ENCODE assay signal across 8 cellular contexts in the genomic region with DNA sequence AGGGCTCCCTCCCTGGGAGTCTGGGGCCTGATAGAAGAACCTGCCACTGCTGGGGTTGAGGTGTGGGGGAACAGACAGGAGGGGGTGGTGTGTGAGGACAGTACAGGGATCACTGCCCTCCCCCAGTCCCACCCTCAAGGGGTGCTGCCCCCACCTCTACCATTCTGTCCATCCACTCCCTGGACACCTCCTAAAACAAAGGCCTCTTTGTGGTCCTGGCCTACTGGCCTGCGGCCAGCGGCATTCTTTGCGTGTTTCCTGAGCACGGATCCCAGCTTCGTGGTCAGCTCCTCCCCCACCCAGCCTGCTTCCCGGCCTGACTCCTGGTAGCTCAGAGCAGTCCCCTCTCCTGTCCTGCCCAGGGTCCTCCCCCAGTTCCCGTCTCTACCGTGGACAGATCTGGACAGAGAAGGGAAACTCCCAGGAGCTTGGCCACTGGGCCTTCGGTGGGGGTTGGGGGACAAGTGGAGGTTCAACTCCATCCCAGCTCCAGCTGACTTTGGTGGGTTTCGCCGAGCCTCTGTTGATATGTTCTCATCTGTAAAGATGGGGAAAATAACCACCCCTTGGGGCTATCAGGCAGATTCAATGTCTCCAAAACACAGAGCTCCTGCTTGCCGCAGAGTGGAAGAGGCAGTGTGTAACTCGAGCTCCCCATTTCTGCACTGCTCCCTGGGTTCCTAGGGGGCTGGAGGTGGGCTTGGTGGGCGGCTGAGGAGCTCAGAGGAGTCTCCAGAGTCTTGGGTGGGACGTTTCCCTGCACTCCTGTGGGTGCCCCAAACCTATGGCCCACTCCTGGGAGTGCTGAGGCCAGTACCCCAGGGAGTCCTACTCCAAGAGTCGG. TPM values are rescaled to one million over a fixed set of nuclear protein-coding genes. Genes with fewer than 3 reads are reported as not detected.
DNase-seq lines count a peak whose midpoint lies in the region; ATAC-seq, FAIRE-seq and TF ChIP-seq lines count a peak whose summit lies in the region.

No MANE protein-coding gene starts in this region.

- TSS peak; percentile 84 for BruUV-seq in PC-3 (replicated peaks; lab: Mats Ljungman, UMichigan)

- H3K27ac ChIP-seq in PC-3 (ENCODE audit: low read length) (peak overlapping the region; percentile 99), esophagus (ENCODE audit: low read depth in 2 of 2, low read length in 1 of 2) (peak overlapping the region; percentile 92 to 93), muscle layer of duodenum (ENCODE audit: low read length) (peak overlapping the region; percentile 94)

- H2AFZ ChIP-seq in PC-3 (ENCODE audit: low read length) = no peak overlapping the region

- H3K4me1 Mint-ChIP-seq in activated CD4-positive, alpha-beta T cell treated with anti-CD3 and anti-CD28 coated beads, Interleukin-2, amount 10 ng/mL, durations not matched to agents 24 days and 14 days = peaks cover 6% of the 10 kb centered on the region

- no peaks in the 10 kb centered on the region for H4K20me1 ChIP-seq in PC-3 (ENCODE audit: low read length)

- H3K9me3 ChIP-seq in PC-3 (ENCODE audit: low read length) (no peaks in the 10 kb centered on the region), esophagus (ENCODE audit: control insufficient read depth in 2 of 2, insufficient read depth in 1 of 2, low read depth in 1 of 2, low read length in 1 of 2) (no peaks in the 10 kb centered on the region), muscle layer of duodenum (ENCODE audit: control insufficient read depth in 1 of 2, low read length in 2 of 2) (no peaks in the 10 kb centered on the region)

- POLR2A ChIA-PET in PC-3 (lab: Charles Lee; ENCODE audit: unreplicated experiment) = interaction anchor here (0.5 to 1.3 kb wide), 5 partner anchors 22 to 1912 kb away, joined by 3 to 24 read pairs (median 6); no protein-coding TSS in a partner anchor

- H3K27ac Mint-ChIP-seq in activated CD4-positive, alpha-beta T cell treated with anti-CD3 and anti-CD28 coated beads, Interleukin-2, amount 10 ng/mL, durations not matched to agents 24 days and 14 days = no peak overlapping the region

- peak overlapping the region; percentile 59 for H3K4me2 ChIP-seq in PC-3 (ENCODE audit: low read length)

- H3K9me3 Mint-ChIP-seq in activated CD4-positive, alpha-beta T cell treated with anti-CD3 and anti-CD28 coated beads, Interleukin-2, amount 10 ng/mL, durations not matched to agents 24 days and 14 days = no peaks in the 10 kb centered on the region

- peak overlapping the region; percentile 4; the same call in 1 of the 2 replicates for H3K4me3 ChIP-seq in PC-3 (ENCODE audit: low read length)
- no peak overlapping the region for H3K4me3 ChIP-seq in esophagus (ENCODE audit: low read depth in 1 of 2, low read length in 2 of 2)
- H3K4me3 ChIP-seq in muscle layer of duodenum (ENCODE audit: low read depth in 1 of 2, low read length in 2 of 2) = peak overlapping the region in 1 of 2 donors; percentile 42

- no peaks in the 10 kb centered on the region for H3K9me2 ChIP-seq in PC-3 (replicated peaks; ENCODE audit: low read length)

- ATAC-seq in PC-3 (peak; percentile 57), GM18870 (IDR thresholded peaks at IDR 0.05; ENCODE audit: unreplicated experiment) (no peak)

- no peaks in the 10 kb centered on the region for H3K36me3 Mint-ChIP-seq in activated CD4-positive, alpha-beta T cell treated with anti-CD3 and anti-CD28 coated beads, Interleukin-2, amount 10 ng/mL, durations not matched to agents 24 days and 14 days (ENCODE audit: low read depth)

- H3K27me3 ChIP-seq in PC-3 (ENCODE audit: low read length) (no peaks in the 10 kb centered on the region), esophagus (ENCODE audit: control insufficient read depth in 1 of 2, insufficient read depth in 2 of 2, low read length in 2 of 2) (no peaks in the 10 kb centered on the region), muscle layer of duodenum (ENCODE audit: low read depth, low read length) (no peaks in the 10 kb centered on the region)

- intact Hi-C loops in PC-3 (cut with micrococcal nuclease) = loop anchor here (1.0 kb wide), 1 partner anchor 10 kb away; no protein-coding TSS in a partner anchor
- intact Hi-C loops in activated CD4-positive, alpha-beta T cell treated with anti-CD3 and anti-CD28 coated beads, Interleukin-2, amount 10 ng/mL, durations not matched to agents 24 days and 14 days (cut with micrococcal nuclease) = no loop called here

- peaks cover 16% of the 10 kb centered on the region for H3K27me3 Mint-ChIP-seq in activated CD4-positive, alpha-beta T cell treated with anti-CD3 and anti-CD28 coated beads, Interleukin-2, amount 10 ng/mL, durations not matched to agents 24 days and 14 days

- H3K79me2 ChIP-seq in PC-3 (ENCODE audit: low read length) = peaks cover 69% of the 10 kb centered on the region

- no peak for TF ChIP-seq CTCF in PC-3 (conservative IDR thresholded peaks at IDR 0.05; ENCODE audit: low read depth, low read length)

- H3F3A ChIP-seq in PC-3 (ENCODE audit: low read length, unreplicated experiment) = no peaks in the 10 kb centered on the region

- 29 to 36% methylated on average over 16 of the region's 16 CpGs for WGBS in esophagus, 2 donors

- H3K4me1 ChIP-seq in PC-3 (ENCODE audit: insufficient read depth, low read length) (peaks cover 79% of the 10 kb centered on the region), esophagus (ENCODE audit: control insufficient read depth in 2 of 2, insufficient read depth in 2 of 2, low read length in 1 of 2) (peaks cover 11 to 53% of the 10 kb centered on the region in 2 donors), muscle layer of duodenum (ENCODE audit: control insufficient read depth in 1 of 2, insufficient read depth in 2 of 2, low read length in 2 of 2) (peaks cover 59 to 87% of the 10 kb centered on the region in 2 donors)

- CTCF ChIA-PET in PC-3 (lab: Charles Lee) = interaction anchor here (0.5 to 2.6 kb wide), 7 partner anchors 17 to 277 kb away, joined by 4 to 13 read pairs (median 7); no protein-coding TSS in a partner anchor

- no peak overlapping the region for H3K4me3 Mint-ChIP-seq in activated CD4-positive, alpha-beta T cell treated with anti-CD3 and anti-CD28 coated beads, Interleukin-2, amount 10 ng/mL, durations not matched to agents 24 days and 14 days

- DNase-seq in PC-3 = peak; percentile 99
- no peak for DNase-seq in activated naive CD4-positive, alpha-beta T cell treated with anti-CD3 and anti-CD28 coated beads, Interleukin-2, amount 50 U/mL, for 16 hours
- DNase-seq in iPS-NIHi11 (ENCODE audit: low spot score) = no peak
- no peak for DNase-seq in activated CD4-positive, alpha-beta T cell treated with anti-CD3 and anti-CD28 coated beads, Interleukin-2, amount 10 ng/mL, durations not matched to agents 24 days and 14 days

- no peaks in the 10 kb centered on the region for H3K36me3 ChIP-seq in PC-3 (ENCODE audit: low read depth, low read length)
- H3K36me3 ChIP-seq in esophagus (ENCODE audit: control insufficient read depth in 2 of 2, insufficient read depth in 2 of 2, low read length in 1 of 2) = peaks cover 0 to 2% of the 10 kb centered on the region in 2 donors
- peaks cover 0 to 10% of the 10 kb centered on the region in 2 donors for H3K36me3 ChIP-seq in muscle layer of duodenum (ENCODE audit: control insufficient read depth in 1 of 2, insufficient read depth in 2 of 2, low read length in 2 of 2)

- FAIRE-seq in A204.1 (lab: Jason Lieb, UNC) = peak; percentile 58

- peak overlapping the region; percentile 90 for H3K9ac ChIP-seq in PC-3 (ENCODE audit: low read length)

RNA-seq across cellular contexts. Expression of gene LYL1, which starts 48.7 kb away (rescaled TPM):
- 3.3 and 12.0 TPM in 2 replicates for total RNA-seq in PC-3 (2014; rRNA removed)
- 1 to 10 TPM; 1.5 to 1.9 TPM for polyA plus RNA-seq in esophagus
- 2.1 and 2.4 TPM in 2 replicates for total RNA-seq in activated CD4-positive, alpha-beta T cell treated with anti-CD3 and anti-CD28 coated beads, Interleukin-2, amount 10 ng/mL, durations not matched to agents 24 days and 14 days

RNA-seq across cellular contexts. Expression of gene NFIX, which starts 58.7 kb away (rescaled TPM):
- 43.3 and 75.8 TPM in 2 replicates for total RNA-seq in PC-3 (2014; rRNA removed)
- 10 to 100 TPM; 26.9 to 38.5 TPM for polyA plus RNA-seq in esophagus
- total RNA-seq in activated CD4-positive, alpha-beta T cell treated with anti-CD3 and anti-CD28 coated beads, Interleukin-2, amount 10 ng/mL, durations not matched to agents 24 days and 14 days = 8.3 and 10.4 TPM in 2 replicates
